ENCODE assay signal across 15 cellular contexts in the genomic region with DNA sequence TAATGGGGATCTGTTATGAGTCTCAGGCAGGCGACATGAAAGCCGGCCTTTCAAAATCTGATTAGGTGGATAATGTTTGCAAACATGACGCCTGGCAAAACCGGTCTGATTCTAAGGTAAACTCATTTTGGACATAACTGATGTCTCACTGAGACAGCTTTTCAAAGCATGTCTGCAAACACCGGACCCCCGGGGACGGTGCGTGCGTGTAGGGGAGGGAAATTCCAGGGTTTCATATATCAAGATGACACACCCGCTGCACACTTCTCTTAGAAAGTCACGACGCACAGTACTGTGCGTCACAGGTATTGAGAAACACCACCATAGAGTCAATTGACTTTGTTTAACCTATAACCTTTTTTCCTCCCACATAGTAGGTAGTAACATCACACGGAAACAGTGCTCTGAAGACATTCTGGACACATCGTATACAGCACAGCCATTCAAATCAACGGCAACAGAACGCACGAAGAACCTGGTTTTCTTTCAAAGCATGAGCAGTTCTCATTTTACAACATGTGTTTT. TPM values are rescaled to one million over a fixed set of nuclear protein-coding genes. Genes with fewer than 3 reads are reported as not detected.
A peak's percentile ranks its signal among the peaks of the same experiment; 100 is the strongest.
DNase-seq lines count a peak whose midpoint lies in the region; ATAC-seq and TF ChIP-seq lines count a peak whose summit lies in the region.
"Had no signal": no experiment of that assay in that cellular context is flagged by ENCODE, and none has a peak within 500 bp of the region (broad histone marks: within the 10 kb centered on the region; RNA-seq: fewer than 3 reads in every experiment).

No MANE protein-coding gene starts in this region.

- intact Hi-C loops in sciatic nerve (cut with DNase I): loop anchor here (10.0 kb wide), 1 partner anchor 118 kb away; no protein-coding TSS in a partner anchor

- H3K4me1 ChIP-seq in OCI-LY3 (ENCODE audit: low read length) (peaks cover 18% of the 10 kb centered on the region), liver (ENCODE audit: control insufficient read depth in 4 of 4, insufficient read depth in 4 of 4, low read length in 3 of 4) (peaks cover 6 to 26% (median 14%) of the 10 kb centered on the region in 4 donors)
- H3K4me1 ChIP-seq: parathyroid adenoma had no signal

- DNase-seq in COR-L47 (lab: John Stamatoyannopoulos, UW) (peak; percentile 57), sciatic nerve (ENCODE audit: low spot score) (no peak), DMS53 treated with DMSO at 0.1 percent for 48 hours (lab: John Stamatoyannopoulos, UW; ENCODE audit: unreplicated experiment) (no peak), NCI-H1092 treated with DMSO at 0.1 percent for 48 hours (lab: John Stamatoyannopoulos, UW) (no peak)
- DNase-seq: activated CD4-positive, alpha-beta memory T cell treated with anti-CD3 and anti-CD28 coated beads for 36 hours; anterior cingulate cortex; MM.1S; Right ventricle myocardium superior had no signal

- H3K9ac ChIP-seq in OCI-LY3 (ENCODE audit: low read length) (no peak overlapping the region), liver (ENCODE audit: low read depth in 1 of 2, low read length in 2 of 2) (peak overlapping the region in 1 of 2 donors; percentile 31)
- H3K9ac ChIP-seq: BLaER1 treated with 17β-estradiol and CSF1 and Interleukin-3, amounts not matched to agents 10 nM and 100 nM; parathyroid adenoma had no signal

- H3K79me2 ChIP-seq in OCI-LY3 (ENCODE audit: low read length): no peaks in the 10 kb centered on the region
- H3K79me2 ChIP-seq: parathyroid adenoma had no signal

- peaks cover 39% of the 10 kb centered on the region for H3K36me3 ChIP-seq in OCI-LY3 (replicated peaks; ENCODE audit: low read depth, low read length)
- peaks cover 5 to 25% (median 19%) of the 10 kb centered on the region in 4 donors for H3K36me3 ChIP-seq in liver (ENCODE audit: control insufficient read depth in 4 of 4, insufficient read depth in 3 of 4, low read depth in 1 of 4, low read length in 3 of 4)

- H3K4me2 ChIP-seq in OCI-LY3 (ENCODE audit: low read length): peak overlapping the region; percentile 69
- H3K4me2 ChIP-seq: BLaER1 treated with 17β-estradiol and CSF1 and Interleukin-3, amounts not matched to agents 10 nM and 100 nM had no signal

- TF ChIP-seq CTCF in OCI-LY3 (IDR thresholded peaks at IDR 0.05; ENCODE audit: low read depth, low read length) (no peak), liver (IDR thresholded peaks at IDR 0.05; ENCODE audit: low read depth, low read length, missing input control) (no peak)

- TF ChIP-seq RAD21 in liver (IDR thresholded peaks at IDR 0.05): no peak

- no peaks in the 10 kb centered on the region for H3K27me3 ChIP-seq in OCI-LY3 (ENCODE audit: low read depth, low read length)
- H3K27me3 ChIP-seq in liver (ENCODE audit: control insufficient read depth in 4 of 4, insufficient read depth in 4 of 4, low read length in 3 of 4): no peaks in the 10 kb centered on the region
- H3K27me3 ChIP-seq: BLaER1 treated with 17β-estradiol and CSF1 and Interleukin-3, amounts not matched to agents 10 nM and 100 nM; esophagus muscularis mucosa had no signal

- H2AFZ ChIP-seq in OCI-LY3 (ENCODE audit: low read depth, low read length): no peak overlapping the region
- H2AFZ ChIP-seq: parathyroid adenoma had no signal

- H3K4me3 ChIP-seq in OCI-LY3 (ENCODE audit: low read length) (peak overlapping the region; percentile 47), liver (ENCODE audit: low read depth in 1 of 3, low read length in 3 of 3) (no peak overlapping the region)
- H3K4me3 ChIP-seq: BLaER1 treated with 17β-estradiol and CSF1 and Interleukin-3, amounts not matched to agents 10 nM and 100 nM; esophagus muscularis mucosa had no signal

- ATAC-seq in HG02759 (IDR thresholded peaks at IDR 0.05; ENCODE audit: unreplicated experiment): peak; percentile 50
- no peak for ATAC-seq in sciatic nerve
- ATAC-seq in HG02970 (IDR thresholded peaks at IDR 0.05; ENCODE audit: low FRiP score, unreplicated experiment): no peak

- H3K9me3 ChIP-seq in OCI-LY3 (ENCODE audit: insufficient read depth, low read length) (no peaks in the 10 kb centered on the region), liver (ENCODE audit: control insufficient read depth in 4 of 4, low read length in 3 of 4) (no peaks in the 10 kb centered on the region)
- H3K9me3 ChIP-seq: BLaER1 treated with 17β-estradiol and CSF1 and Interleukin-3, amounts not matched to agents 10 nM and 100 nM; esophagus muscularis mucosa had no signal

- no peak overlapping the region for H3K27ac ChIP-seq in OCI-LY3 (ENCODE audit: low read length)
- peak overlapping the region; percentile 44 to 66 for H3K27ac ChIP-seq in liver (ENCODE audit: low read depth in 1 of 2, low read length in 2 of 2)
- H3K27ac ChIP-seq: BLaER1 treated with 17β-estradiol and CSF1 and Interleukin-3, amounts not matched to agents 10 nM and 100 nM; esophagus muscularis mucosa; parathyroid adenoma had no signal

- WGBS in liver: 52% methylated on average over 18 of the region's 18 CpGs

- H4K20me1 ChIP-seq in OCI-LY3 (ENCODE audit: insufficient read depth, low read length): no peaks in the 10 kb centered on the region

TF ChIP-seq in liver, 16 proteins besides CTCF, POLR2A, EP300 and RAD21:
- no peak for TF ChIP-seq HNF4G (IDR thresholded peaks at IDR 0.05)
- TF ChIP-seq FOXA2 (IDR thresholded peaks at IDR 0.05): peak; percentile 83
- no peak for TF ChIP-seq EGR1 (IDR thresholded peaks at IDR 0.05; ENCODE audit: low read depth in 2 of 2)
- TF ChIP-seq JUND (IDR thresholded peaks at IDR 0.05): peak; percentile 34 to 65
- TF ChIP-seq, protein P1, sequence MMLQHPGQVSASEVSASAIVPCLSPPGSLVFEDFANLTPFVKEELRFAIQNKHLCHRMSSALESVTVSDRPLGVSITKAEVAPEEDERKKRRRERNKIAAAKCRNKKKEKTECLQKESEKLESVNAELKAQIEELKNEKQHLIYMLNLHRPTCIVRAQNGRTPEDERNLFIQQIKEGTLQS (IDR thresholded peaks at IDR 0.05): no peak
- peak in 1 of 2 donors; percentile 40 for TF ChIP-seq GABPA (IDR thresholded peaks at IDR 0.05 in 1 of 2, conservative IDR thresholded peaks at IDR 0.05 in 1 of 2)
- TF ChIP-seq RXRA (IDR thresholded peaks at IDR 0.05): peak; percentile 56 to 86
- TF ChIP-seq, protein P2, sequence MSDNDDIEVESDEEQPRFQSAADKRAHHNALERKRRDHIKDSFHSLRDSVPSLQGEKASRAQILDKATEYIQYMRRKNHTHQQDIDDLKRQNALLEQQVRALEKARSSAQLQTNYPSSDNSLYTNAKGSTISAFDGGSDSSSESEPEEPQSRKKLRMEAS (IDR thresholded peaks at IDR 0.05): peak; percentile 63
- no peak for TF ChIP-seq YY1 (IDR thresholded peaks at IDR 0.05)
- TF ChIP-seq SP1 (IDR thresholded peaks at IDR 0.05): peak; percentile 57
- TF ChIP-seq, protein P3, sequence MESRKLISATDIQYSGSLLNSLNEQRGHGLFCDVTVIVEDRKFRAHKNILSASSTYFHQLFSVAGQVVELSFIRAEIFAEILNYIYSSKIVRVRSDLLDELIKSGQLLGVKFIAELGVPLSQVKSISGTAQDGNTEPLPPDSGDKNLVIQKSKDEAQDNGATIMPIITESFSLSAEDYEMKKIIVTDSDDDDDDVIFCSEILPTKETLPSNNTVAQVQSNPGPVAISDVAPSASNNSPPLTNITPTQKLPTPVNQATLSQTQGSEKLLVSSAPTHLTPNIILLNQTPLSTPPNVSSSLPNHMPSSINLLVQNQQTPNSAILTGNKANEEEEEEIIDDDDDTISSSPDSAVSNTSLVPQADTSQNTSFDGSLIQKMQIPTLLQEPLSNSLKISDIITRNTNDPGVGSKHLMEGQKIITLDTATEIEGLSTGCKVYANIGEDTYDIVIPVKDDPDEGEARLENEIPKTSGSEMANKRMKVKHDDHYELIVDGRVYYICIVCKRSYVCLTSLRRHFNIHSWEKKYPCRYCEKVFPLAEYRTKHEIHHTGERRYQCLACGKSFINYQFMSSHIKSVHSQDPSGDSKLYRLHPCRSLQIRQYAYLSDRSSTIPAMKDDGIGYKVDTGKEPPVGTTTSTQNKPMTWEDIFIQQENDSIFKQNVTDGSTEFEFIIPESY (IDR thresholded peaks at IDR 0.05): peak; percentile 52
- TF ChIP-seq NR2F2 (IDR thresholded peaks at IDR 0.05): peak; percentile 81
- TF ChIP-seq FOXA1 (IDR thresholded peaks at IDR 0.05): peak; percentile 55
- TF ChIP-seq, protein P4, sequence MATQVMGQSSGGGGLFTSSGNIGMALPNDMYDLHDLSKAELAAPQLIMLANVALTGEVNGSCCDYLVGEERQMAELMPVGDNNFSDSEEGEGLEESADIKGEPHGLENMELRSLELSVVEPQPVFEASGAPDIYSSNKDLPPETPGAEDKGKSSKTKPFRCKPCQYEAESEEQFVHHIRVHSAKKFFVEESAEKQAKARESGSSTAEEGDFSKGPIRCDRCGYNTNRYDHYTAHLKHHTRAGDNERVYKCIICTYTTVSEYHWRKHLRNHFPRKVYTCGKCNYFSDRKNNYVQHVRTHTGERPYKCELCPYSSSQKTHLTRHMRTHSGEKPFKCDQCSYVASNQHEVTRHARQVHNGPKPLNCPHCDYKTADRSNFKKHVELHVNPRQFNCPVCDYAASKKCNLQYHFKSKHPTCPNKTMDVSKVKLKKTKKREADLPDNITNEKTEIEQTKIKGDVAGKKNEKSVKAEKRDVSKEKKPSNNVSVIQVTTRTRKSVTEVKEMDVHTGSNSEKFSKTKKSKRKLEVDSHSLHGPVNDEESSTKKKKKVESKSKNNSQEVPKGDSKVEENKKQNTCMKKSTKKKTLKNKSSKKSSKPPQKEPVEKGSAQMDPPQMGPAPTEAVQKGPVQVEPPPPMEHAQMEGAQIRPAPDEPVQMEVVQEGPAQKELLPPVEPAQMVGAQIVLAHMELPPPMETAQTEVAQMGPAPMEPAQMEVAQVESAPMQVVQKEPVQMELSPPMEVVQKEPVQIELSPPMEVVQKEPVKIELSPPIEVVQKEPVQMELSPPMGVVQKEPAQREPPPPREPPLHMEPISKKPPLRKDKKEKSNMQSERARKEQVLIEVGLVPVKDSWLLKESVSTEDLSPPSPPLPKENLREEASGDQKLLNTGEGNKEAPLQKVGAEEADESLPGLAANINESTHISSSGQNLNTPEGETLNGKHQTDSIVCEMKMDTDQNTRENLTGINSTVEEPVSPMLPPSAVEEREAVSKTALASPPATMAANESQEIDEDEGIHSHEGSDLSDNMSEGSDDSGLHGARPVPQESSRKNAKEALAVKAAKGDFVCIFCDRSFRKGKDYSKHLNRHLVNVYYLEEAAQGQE (IDR thresholded peaks at IDR 0.05): peak; percentile 54
- no peak for TF ChIP-seq TAF1 (conservative IDR thresholded peaks at IDR 0.05)
- TF ChIP-seq HNF4A (conservative IDR thresholded peaks at IDR 0.05): peak in 1 of 2 donors; percentile 60

RNA-seq across cellular contexts. Expression of a gene that starts 43.9 kb away (rescaled TPM):
- total RNA-seq in liver: 10 to 100 TPM in 1 of 2 donors, 1 to 10 TPM in 1; 4.1 to 94.4 TPM
- polyA plus RNA-seq in liver: 1 to 10 TPM; 2.2 to 3.6 TPM
- 16.6 TPM for total RNA-seq in sciatic nerve

RNA-seq across cellular contexts. Expression of a gene that starts 47.2 kb away (rescaled TPM):
- total RNA-seq in liver (10 to 100 TPM; 25.5 to 54.4 TPM), sciatic nerve (42.9 TPM)
- 10 to 100 TPM; 12.9 to 16.7 TPM for polyA plus RNA-seq in liver
